ENCODE assay signal across 16 cellular contexts in the genomic region with DNA sequence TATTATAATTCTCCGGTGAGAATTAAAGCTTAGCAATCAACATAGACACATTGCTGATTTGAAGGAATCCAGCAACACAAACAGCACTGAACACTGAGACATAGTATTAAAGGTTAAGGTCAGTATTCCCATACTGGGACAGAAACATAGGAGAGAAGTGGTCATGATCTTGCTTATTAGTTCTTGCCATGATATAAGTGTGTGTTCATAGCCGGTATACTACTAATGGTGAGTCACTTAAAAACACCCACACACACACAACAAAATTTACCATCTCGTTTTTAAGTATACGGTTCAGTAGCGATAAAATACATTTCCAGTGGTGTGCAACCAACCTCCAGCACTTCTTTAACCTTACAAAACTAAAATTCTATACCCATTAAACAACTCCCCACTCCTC.
A peak's percentile ranks its signal among the peaks of the same experiment; 100 is the strongest.
DNase-seq lines count a peak whose midpoint lies in the region; ATAC-seq, FAIRE-seq and TF ChIP-seq lines count a peak whose summit lies in the region.
"Had no signal": no experiment of that assay in that cellular context is flagged by ENCODE, and none has a peak within 500 bp of the region (broad histone marks: within the 10 kb centered on the region; RNA-seq: fewer than 3 reads in every experiment).

No MANE protein-coding gene starts in this region.

- peaks cover 25% of the 10 kb centered on the region for H3K36me3 Mint-ChIP-seq in activated naive CD4-positive, alpha-beta T cell treated with anti-CD3 and anti-CD28 coated beads, Interleukin-2, amount 50 U/mL, for 24 hours
- peaks cover 23 to 27% of the 10 kb centered on the region in 2 donors for H3K36me3 Mint-ChIP-seq in activated naive CD4-positive, alpha-beta T cell treated with anti-CD3 and anti-CD28 coated beads, Interleukin-2, amount 50 U/mL, for 72 hours

- H3K36me3 ChIP-seq in bronchial epithelial cell (ENCODE audit: control insufficient read depth, insufficient read depth, low read length) (no peaks in the 10 kb centered on the region), adrenal gland (replicated peaks in 1 of 2) (peaks cover 0 to 4% of the 10 kb centered on the region in 2 donors)

- no peaks in the 10 kb centered on the region for H3K9me3 Mint-ChIP-seq in activated naive CD4-positive, alpha-beta T cell treated with anti-CD3 and anti-CD28 coated beads, Interleukin-2, amount 50 U/mL, for 24 hours
- H3K9me3 Mint-ChIP-seq in activated naive CD4-positive, alpha-beta T cell treated with anti-CD3 and anti-CD28 coated beads, Interleukin-2, amount 50 U/mL, for 72 hours = peaks cover 4% of the 10 kb centered on the region in 2 donors

- H3K9me3 ChIP-seq in adrenal gland (replicated peaks in 1 of 3) = no peaks in the 10 kb centered on the region
- H3K9me3 ChIP-seq: Caco-2 had no signal

- no peak overlapping the region for H3K4me3 ChIP-seq in bronchial epithelial cell (ENCODE audit: low read depth, low read length)
- no peak overlapping the region for H3K4me3 ChIP-seq in adrenal gland
- H3K4me3 ChIP-seq: BLaER1, GM23338 had no signal

- no peak for ATAC-seq in activated naive CD4-positive, alpha-beta T cell treated with anti-CD3 and anti-CD28 coated beads, Interleukin-2, amount 50 U/mL, for 72 hours
- ATAC-seq: GM23338 had no signal

- no peaks in the 10 kb centered on the region for H3K27me3 Mint-ChIP-seq in activated naive CD4-positive, alpha-beta T cell treated with anti-CD3 and anti-CD28 coated beads, Interleukin-2, amount 50 U/mL, for 24 hours
- H3K27me3 Mint-ChIP-seq: CD8-positive, alpha-beta memory T cell had no signal

- H3K27ac ChIP-seq in adrenal gland = no peak overlapping the region
- H3K27ac ChIP-seq: 22Rv1, BLaER1 had no signal

- H3K4me1 Mint-ChIP-seq in activated naive CD4-positive, alpha-beta T cell treated with anti-CD3 and anti-CD28 coated beads, Interleukin-2, amount 50 U/mL, for 24 hours = peaks cover 22% of the 10 kb centered on the region
- H3K4me1 Mint-ChIP-seq: CD8-positive, alpha-beta memory T cell; GM23338 had no signal

- TF ChIP-seq CTCF in bronchial epithelial cell (IDR thresholded peaks at IDR 0.05; ENCODE audit: insufficient read depth, low read length, severe bottlenecking) (no peak), adrenal gland (IDR thresholded peaks at IDR 0.05) (no peak)

- no peak for TF ChIP-seq POLR2A in adrenal gland (IDR thresholded peaks at IDR 0.05)

- no peak for FAIRE-seq in bronchial epithelial cell (lab: Jason Lieb, UNC)
- FAIRE-seq: GM12891 had no signal

- WGBS in adrenal gland, 4 donors = 65 to 69% (median 68%) methylated on average over 5 of the region's 5 CpGs

- peak overlapping the region; percentile 72 for H3K27ac Mint-ChIP-seq in activated naive CD4-positive, alpha-beta T cell treated with anti-CD3 and anti-CD28 coated beads, Interleukin-2, amount 50 U/mL, for 24 hours
- no peak overlapping the region for H3K27ac Mint-ChIP-seq in activated naive CD4-positive, alpha-beta T cell treated with anti-CD3 and anti-CD28 coated beads, Interleukin-2, amount 50 U/mL, for 72 hours
- H3K27ac Mint-ChIP-seq: GM23338 had no signal

- H3K27me3 ChIP-seq in bronchial epithelial cell (ENCODE audit: control insufficient read depth, insufficient read depth, low read length) (no peaks in the 10 kb centered on the region), adrenal gland (no peaks in the 10 kb centered on the region)
- H3K27me3 ChIP-seq: BLaER1 had no signal

- no peak overlapping the region for H3K4me3 Mint-ChIP-seq in activated naive CD4-positive, alpha-beta T cell treated with anti-CD3 and anti-CD28 coated beads, Interleukin-2, amount 50 U/mL, for 24 hours
- H3K4me3 Mint-ChIP-seq: CD8-positive, alpha-beta memory T cell; GM23338 had no signal

- H3K4me1 ChIP-seq in adrenal gland (replicated peaks in 1 of 2) = peaks cover 5 to 22% of the 10 kb centered on the region in 2 donors
- H3K4me1 ChIP-seq: BLaER1 had no signal

- DNase-seq in activated naive CD4-positive, alpha-beta T cell treated with anti-CD3 and anti-CD28 coated beads, Interleukin-2, amount 50 U/mL, for 72 hours (ENCODE audit: low spot score in 2 of 2) = no peak
- DNase-seq in RKO (ENCODE audit: low spot score) (peak; percentile 51), bronchial epithelial cell (ENCODE audit: low read depth) (peak; percentile 49), adrenal gland (no peak), occipital lobe (lab: John Stamatoyannopoulos, UW) (no peak)
- DNase-seq in activated CD8-positive, alpha-beta memory T cell treated with anti-CD3 and anti-CD28 coated beads, Interleukin-2, amount 50 U/mL, for 48 hours = no peak
- DNase-seq: AML-193; Caco-2; CD8-positive, alpha-beta memory T cell; DMS53; H7 had no signal

- intact Hi-C loops in adrenal gland (cut with DNase I) = no loop called here

Comparison
In these comparisons a context has a peak if more than half of its experiments do, and no peak if none do; other contexts are left out.
1. DNase-seq: peak in RKO (single experiment) and bronchial epithelial cell (single experiment); none in activated naive CD4-positive, alpha-beta T cell treated with anti-CD3 and anti-CD28 coated beads, Interleukin-2, amount 50 U/mL, for 72 hours (0 of 2), activated CD8-positive, alpha-beta memory T cell treated with anti-CD3 and anti-CD28 coated beads, Interleukin-2, amount 50 U/mL, for 48 hours (single experiment), adrenal gland (0 of 7) and occipital lobe (single experiment).